In genomic region chr1:246591958-246592357, GRCh38 we compare ENCODE assay signal across 21 cellular contexts. TPM values are rescaled to one million over a fixed set of nuclear protein-coding genes. Genes with fewer than 3 reads are reported as not detected.
A peak's percentile ranks its signal among the peaks of the same experiment; 100 is the strongest.
DNase-seq lines count a peak whose midpoint lies in the region; ATAC-seq and TF ChIP-seq lines count a peak whose summit lies in the region.
"Had no signal": no experiment of that assay in that cellular context is flagged by ENCODE, and none has a peak within 500 bp of the region (broad histone marks: within the 10 kb centered on the region; RNA-seq: fewer than 3 reads in every experiment).

No MANE protein-coding gene starts in this region.

- no peaks in the 10 kb centered on the region for H3K9me3 ChIP-seq in T-helper 17 cell (ENCODE audit: control insufficient read depth, low read length, poor library complexity, severe bottlenecking)
- no peaks in the 10 kb centered on the region for H3K9me3 ChIP-seq in osteoblast (ENCODE audit: low read depth, low read length)
- H3K9me3 ChIP-seq in WERI-Rb-1 (ENCODE audit: severe bottlenecking), result no peaks in the 10 kb centered on the region
- H3K9me3 ChIP-seq: gastroesophageal sphincter, Peyer's patch, prostate gland had no signal

- no peak overlapping the region for H2AFZ ChIP-seq in osteoblast (ENCODE audit: low read length)

- peaks cover 5% of the 10 kb centered on the region for H3K36me3 Mint-ChIP-seq in T-helper 17 cell (ENCODE audit: low read depth)

- no peaks in the 10 kb centered on the region for H4K20me1 ChIP-seq in osteoblast (ENCODE audit: insufficient read depth, low read length)

- H3K27ac ChIP-seq in osteoblast (ENCODE audit: low read depth, low read length), result peak overlapping the region; percentile 85
- H3K27ac ChIP-seq in WERI-Rb-1, result no peak overlapping the region
- H3K27ac ChIP-seq: prostate gland had no signal

- TF ChIP-seq CTCF in osteoblast (IDR thresholded peaks at IDR 0.05; ENCODE audit: extremely low read depth, low read depth, low read length) (no peak), WERI-Rb-1 (IDR thresholded peaks at IDR 0.05; ENCODE audit: low read depth, low read length) (no peak)

- peak; percentile 12 for ATAC-seq in GM18505 (IDR thresholded peaks at IDR 0.05; ENCODE audit: unreplicated experiment)
- ATAC-seq in HG02852 (IDR thresholded peaks at IDR 0.05; ENCODE audit: unreplicated experiment), result peak; percentile 5
- no peak for ATAC-seq in T-helper 17 cell
- ATAC-seq: gastroesophageal sphincter had no signal

- H3K27me3 Mint-ChIP-seq in T-helper 17 cell, result no peaks in the 10 kb centered on the region
- H3K27me3 Mint-ChIP-seq: activated CD4-positive, alpha-beta T cell treated with anti-CD3 and anti-CD28 coated beads, Interleukin-2, amount 10 ng/mL, durations not matched to agents 24 days and 14 days had no signal

- no peak for DNase-seq in T-helper 17 cell
- DNase-seq in osteoblast (ENCODE audit: insufficient read length, low spot score, missing footprints), result no peak
- DNase-seq in activated CD4-positive, alpha-beta T cell treated with anti-CD3 and anti-CD28 coated beads, Interleukin-2, amount 50 U/mL, for 1 hour, result no peak
- DNase-seq in WERI-Rb-1, result no peak
- DNase-seq in NCI-H2081 treated with DMSO at 0.1 percent for 48 hours (lab: John Stamatoyannopoulos, UW), result no peak
- no peak for DNase-seq in NCI-H1417 (lab: John Stamatoyannopoulos, UW)
- DNase-seq: activated CD4-positive, alpha-beta T cell treated with anti-CD3 and anti-CD28 coated beads, Interleukin-2, amount 10 ng/mL, durations not matched to agents 24 days and 14 days; activated CD8-positive, alpha-beta memory T cell treated with anti-CD3 and anti-CD28 coated beads, Interleukin-2, amount 50 U/mL, for 4 hours; activated gamma-delta T cell treated with Interleukin-2 at 50 U/mL for 16 hours; C1 segment of cervical spinal cord; erythroblast; mesendoderm; NCI-H1436 treated with DMSO at 0.1 percent for 48 hours; nephron progenitor cell; stimulated activated CD4-positive, alpha-beta T cell treated with anti-CD3 and anti-CD28 coated beads, Interleukin-4, amount 100 ng/mL, for 1 hour had no signal

- H3K27me3 ChIP-seq in osteoblast (ENCODE audit: insufficient read depth, low read length) (no peaks in the 10 kb centered on the region), WERI-Rb-1 (ENCODE audit: insufficient read depth, low read depth, severe bottlenecking) (no peaks in the 10 kb centered on the region)
- H3K27me3 ChIP-seq: gastroesophageal sphincter, Peyer's patch had no signal

- no peak for TF ChIP-seq POLR2A in GM18505 (IDR thresholded peaks at IDR 0.05; ENCODE audit: borderline replicate concordance, extremely low read depth, insufficient read depth, insufficient read length)

- H3K36me3 ChIP-seq in osteoblast (ENCODE audit: insufficient read depth, low read length), result peaks cover 14% of the 10 kb centered on the region
- peaks cover 28% of the 10 kb centered on the region for H3K36me3 ChIP-seq in WERI-Rb-1
- H3K36me3 ChIP-seq: prostate gland had no signal

- H3K4me3 ChIP-seq in osteoblast (ENCODE audit: insufficient read depth, low read length) (no peak overlapping the region), WERI-Rb-1 (ENCODE audit: low read depth, low read length) (no peak overlapping the region)
- H3K4me3 ChIP-seq: gastroesophageal sphincter, Peyer's patch, prostate gland, smooth muscle cell had no signal

- peak overlapping the region; percentile 26 for H3K4me3 Mint-ChIP-seq in T-helper 17 cell
- H3K4me3 Mint-ChIP-seq: activated CD4-positive, alpha-beta T cell treated with anti-CD3 and anti-CD28 coated beads, Interleukin-2, amount 10 ng/mL, durations not matched to agents 24 days and 14 days; nephron progenitor cell had no signal

- peak overlapping the region; percentile 19 for H3K27ac Mint-ChIP-seq in T-helper 17 cell
- H3K27ac Mint-ChIP-seq: activated CD4-positive, alpha-beta T cell treated with anti-CD3 and anti-CD28 coated beads, Interleukin-2, amount 10 ng/mL, durations not matched to agents 24 days and 14 days; nephron progenitor cell had no signal

- peak overlapping the region; percentile 76 for H3K4me2 ChIP-seq in osteoblast (ENCODE audit: insufficient read depth, low read length)
- H3K4me2 ChIP-seq: smooth muscle cell had no signal

- H3K4me1 Mint-ChIP-seq in T-helper 17 cell, result peaks cover 26% of the 10 kb centered on the region
- H3K4me1 Mint-ChIP-seq: nephron progenitor cell had no signal

- peaks cover 55% of the 10 kb centered on the region for H3K4me1 ChIP-seq in osteoblast (ENCODE audit: insufficient read depth, low read length)

- H3K79me2 ChIP-seq in osteoblast (ENCODE audit: insufficient read depth, low read length), result peaks cover 56% of the 10 kb centered on the region

RNA-seq across cellular contexts. Expression of gene CNST, which starts 25.7 kb away (rescaled TPM):
- total RNA-seq in T-helper 17 cell (10 to 100 TPM; 70.8 to 94.0 TPM), osteoblast (21.2 and 25.7 TPM in 2 replicates)

RNA-seq across cellular contexts. Expression of gene TFB2M, which starts 25.9 kb away (rescaled TPM):
- total RNA-seq in T-helper 17 cell (10 to 100 TPM in 1 of 2 donors, 1 to 10 TPM in 1; 6.7 to 10.2 TPM), osteoblast (18.3 and 19.5 TPM in 2 replicates)
